In genomic region chr5:174816858-174817257, GRCh38 we compare ENCODE assay signal across 2 cellular contexts.
TF ChIP-seq lines count a peak whose summit lies in the region.

No MANE protein-coding gene starts in this region.

TF ChIP-seq in SK-N-SH, 30 proteins besides CTCF, POLR2A, EP300 and RAD21 (continued from another document):
- TF ChIP-seq MAX (IDR thresholded peaks at IDR 0.05; ENCODE audit: low read depth): no peak
- no peak for TF ChIP-seq NRF1 (IDR thresholded peaks at IDR 0.05; ENCODE audit: low read depth, low read length)
- no peak for TF ChIP-seq RCOR1 (IDR thresholded peaks at IDR 0.05; ENCODE audit: low read length)
- no peak for TF ChIP-seq SMC3 (IDR thresholded peaks at IDR 0.05; ENCODE audit: low read depth, low read length)
- no peak for TF ChIP-seq NFIC (IDR thresholded peaks at IDR 0.05; ENCODE audit: borderline replicate concordance)
- no peak for TF ChIP-seq GATA2 (CRISPR knock-in tag; IDR thresholded peaks at IDR 0.05)
- no peak for TF ChIP-seq YY1 (IDR thresholded peaks at IDR 0.05; ENCODE audit: low read depth)
- TF ChIP-seq TEAD4 (IDR thresholded peaks at IDR 0.05; ENCODE audit: borderline replicate concordance, insufficient read depth): no peak
- no peak for TF ChIP-seq EZH2phosphoT487 (IDR thresholded peaks at IDR 0.05; ENCODE audit: borderline replicate concordance, low read depth)
- TF ChIP-seq PBX3 (IDR thresholded peaks at IDR 0.05): no peak
- TF ChIP-seq RXRA (IDR thresholded peaks at IDR 0.05; ENCODE audit: borderline replicate concordance, low read depth): no peak
- no peak for TF ChIP-seq REST (IDR thresholded peaks at IDR 0.05; ENCODE audit: low read depth, low read length)
- TF ChIP-seq ZBTB33 (IDR thresholded peaks at IDR 0.05; ENCODE audit: borderline replicate concordance, low read depth): no peak
- no peak for TF ChIP-seq CHD2 (IDR thresholded peaks at IDR 0.05; ENCODE audit: low read length, partially characterized antibody)
- TF ChIP-seq USF1 (IDR thresholded peaks at IDR 0.05; ENCODE audit: borderline replicate concordance, low read depth): no peak
- TF ChIP-seq IRF3 (IDR thresholded peaks at IDR 0.05; ENCODE audit: low read depth, low read length): no peak

TF ChIP-seq in SK-N-SH treated with all-trans-retinoic acid at 6 μM for 48 hours, 23 proteins besides CTCF, POLR2A, EP300 and RAD21 (continued from another document):
- TF ChIP-seq CSRNP3 (CRISPR knock-in tag; IDR thresholded peaks at IDR 0.05): no peak
- TF ChIP-seq ISL1 (CRISPR knock-in tag; IDR thresholded peaks at IDR 0.05): no peak
- TF ChIP-seq ZNF8 (CRISPR knock-in tag; IDR thresholded peaks at IDR 0.05): no peak
- TF ChIP-seq TOX (CRISPR knock-in tag; IDR thresholded peaks at IDR 0.05; ENCODE audit: borderline replicate concordance): no peak
- no peak for TF ChIP-seq RARB (CRISPR knock-in tag; IDR thresholded peaks at IDR 0.05)
- no peak for TF ChIP-seq ZNF70 (CRISPR knock-in tag; IDR thresholded peaks at IDR 0.05)
- no peak for TF ChIP-seq ZFP3 (CRISPR knock-in tag; IDR thresholded peaks at IDR 0.05)
- no peak for TF ChIP-seq GLIS3 (CRISPR knock-in tag; IDR thresholded peaks at IDR 0.05)
